In the genomic region with DNA sequence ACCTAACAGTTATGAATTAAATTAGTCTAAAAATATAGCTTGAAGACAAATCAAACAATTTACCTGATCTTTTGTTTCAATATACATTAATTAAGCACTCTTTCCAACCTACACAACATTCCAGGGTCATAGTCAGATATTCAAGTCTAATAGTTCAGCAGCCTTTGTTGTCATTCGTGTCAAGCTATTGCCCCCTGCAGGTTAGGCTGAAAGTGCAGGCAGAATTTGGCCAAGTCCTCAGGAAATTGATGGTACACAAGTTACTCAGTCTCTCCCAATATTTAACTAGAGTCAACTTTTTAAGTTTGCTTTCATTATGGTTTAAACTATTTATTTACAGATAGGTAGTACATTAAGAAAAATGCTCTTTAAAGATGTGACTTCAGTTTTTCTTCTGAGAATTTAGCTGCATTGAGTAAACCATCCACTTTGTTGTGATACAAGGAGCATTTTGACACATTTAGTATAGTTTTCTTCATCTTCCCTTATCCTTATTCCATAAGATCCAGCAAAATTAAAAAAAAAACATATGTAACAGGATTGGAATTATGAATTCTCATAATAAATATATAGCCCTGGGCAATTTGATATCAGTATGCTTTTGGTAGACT, we compare ENCODE assay signal across 8 cellular contexts.
DNase-seq lines count a peak whose midpoint lies in the region; ATAC-seq and TF ChIP-seq lines count a peak whose summit lies in the region.

No MANE protein-coding gene starts in this region.

- no peaks in the 10 kb centered on the region for H3K9me3 ChIP-seq in A673 (ENCODE audit: low read depth, low read length, poor library complexity, severe bottlenecking)

- no peaks in the 10 kb centered on the region for H3K36me3 ChIP-seq in A673 (ENCODE audit: insufficient read depth, low read length, poor library complexity, severe bottlenecking)

- intact Hi-C loops in A673 (cut with micrococcal nuclease; ENCODE audit: unreplicated experiment): loop anchor here (2.0 to 10.0 kb wide), 7 partner anchors 229 to 1814 kb away; no protein-coding TSS in a partner anchor

- H3K4me3 Mint-ChIP-seq in activated CD4-positive, alpha-beta T cell treated with anti-CD3 and anti-CD28 coated beads, Interleukin-2, amount 10 ng/mL, durations not matched to agents 7 days and 5 days: no peak overlapping the region
- H3K4me3 Mint-ChIP-seq in memory B cell: no peak overlapping the region
- H3K4me3 Mint-ChIP-seq in stimulated activated effector memory CD8-positive, alpha-beta T cell treated with anti-CD3 and anti-CD28 coated beads, Interleukin-12 subunit alpha, Interleukin-12 subunit beta, amount 100 ng/mL, for 72 hours: no peak overlapping the region

- H3K27me3 ChIP-seq in A673 (replicated peaks; ENCODE audit: insufficient read depth, low read depth, low read length, poor library complexity): peaks cover 26% of the 10 kb centered on the region

- peaks cover 47% of the 10 kb centered on the region for H3K4me1 ChIP-seq in A673 (ENCODE audit: insufficient read depth, low read length, poor library complexity, severe bottlenecking)

- H3K4me1 Mint-ChIP-seq in activated CD4-positive, alpha-beta T cell treated with anti-CD3 and anti-CD28 coated beads, Interleukin-2, amount 10 ng/mL, durations not matched to agents 7 days and 5 days: peaks cover 32% of the 10 kb centered on the region
- H3K4me1 Mint-ChIP-seq in memory B cell: peaks cover 9% of the 10 kb centered on the region
- peaks cover 39% of the 10 kb centered on the region for H3K4me1 Mint-ChIP-seq in stimulated activated effector memory CD8-positive, alpha-beta T cell treated with anti-CD3 and anti-CD28 coated beads, Interleukin-12 subunit alpha, Interleukin-12 subunit beta, amount 100 ng/mL, for 72 hours

- ATAC-seq in HG03159 (IDR thresholded peaks at IDR 0.05; ENCODE audit: unreplicated experiment) (peak; percentile 43), memory B cell (ENCODE audit: low read depth) (no peak)
- ATAC-seq in stimulated activated effector memory CD8-positive, alpha-beta T cell treated with anti-CD3 and anti-CD28 coated beads, Interleukin-12 subunit alpha, Interleukin-12 subunit beta, amount 100 ng/mL, for 72 hours: no peak

- TF ChIP-seq CTCF in A673 (conservative IDR thresholded peaks at IDR 0.05; ENCODE audit: low read depth, low read length): peak; percentile 99
- peak; percentile 91 for TF ChIP-seq CTCF in GM13977 (IDR thresholded peaks at IDR 0.05; ENCODE audit: extremely low read depth, insufficient read depth, missing control alignments)

- H3K27me3 Mint-ChIP-seq in activated CD4-positive, alpha-beta T cell treated with anti-CD3 and anti-CD28 coated beads, Interleukin-2, amount 10 ng/mL, durations not matched to agents 7 days and 5 days: peaks cover 87% of the 10 kb centered on the region
- peaks cover 33% of the 10 kb centered on the region for H3K27me3 Mint-ChIP-seq in memory B cell

- DNase-seq in A673 (ENCODE audit: low spot score) (peak; percentile 89), GM13977 (ENCODE audit: low spot score) (peak; percentile 69), NCI-H510A treated with DMSO at 0.1 percent for 48 hours (lab: John Stamatoyannopoulos, UW) (peak; percentile 90), ecto neural progenitor cell (ENCODE audit: low spot score) (peak; percentile 73), memory B cell (ENCODE audit: low spot score in 2 of 2) (peak; percentile 46 to 51)
- DNase-seq in activated CD4-positive, alpha-beta T cell treated with anti-CD3 and anti-CD28 coated beads, Interleukin-2, amount 10 ng/mL, durations not matched to agents 7 days and 5 days: peak; percentile 77
- peak; percentile 49 to 81 for DNase-seq in stimulated activated effector memory CD8-positive, alpha-beta T cell treated with anti-CD3 and anti-CD28 coated beads, Interleukin-12 subunit alpha, Interleukin-12 subunit beta, amount 100 ng/mL, for 72 hours (ENCODE audit: low spot score in 2 of 2)

- peaks cover under 1% of the 10 kb centered on the region for H3K36me3 Mint-ChIP-seq in activated CD4-positive, alpha-beta T cell treated with anti-CD3 and anti-CD28 coated beads, Interleukin-2, amount 10 ng/mL, durations not matched to agents 7 days and 5 days (ENCODE audit: low read depth)
- H3K36me3 Mint-ChIP-seq in memory B cell: no peaks in the 10 kb centered on the region
- H3K36me3 Mint-ChIP-seq in stimulated activated effector memory CD8-positive, alpha-beta T cell treated with anti-CD3 and anti-CD28 coated beads, Interleukin-12 subunit alpha, Interleukin-12 subunit beta, amount 100 ng/mL, for 72 hours: peaks cover 7% of the 10 kb centered on the region

- POLR2A ChIA-PET in A673 (lab: Charles Lee; ENCODE audit: low non-redundant PET): no interaction called here
- POLR2A ChIA-PET in activated CD4-positive, alpha-beta T cell treated with anti-CD3 and anti-CD28 coated beads, Interleukin-2, amount 10 ng/mL, durations not matched to agents 7 days and 5 days (lab: Charles Lee): no interaction called here

- no peak overlapping the region for H3K27ac ChIP-seq in A673 (ENCODE audit: low read depth, low read length, poor library complexity, severe bottlenecking)

- no peak overlapping the region for H3K4me3 ChIP-seq in A673 (ENCODE audit: low read depth, low read length, poor library complexity, severe bottlenecking)

- H3K27ac Mint-ChIP-seq in activated CD4-positive, alpha-beta T cell treated with anti-CD3 and anti-CD28 coated beads, Interleukin-2, amount 10 ng/mL, durations not matched to agents 7 days and 5 days: no peak overlapping the region
- H3K27ac Mint-ChIP-seq in memory B cell: no peak overlapping the region
- no peak overlapping the region for H3K27ac Mint-ChIP-seq in stimulated activated effector memory CD8-positive, alpha-beta T cell treated with anti-CD3 and anti-CD28 coated beads, Interleukin-12 subunit alpha, Interleukin-12 subunit beta, amount 100 ng/mL, for 72 hours

- no TSS peak for BruUV-seq in A673 (replicated peaks; lab: Mats Ljungman, UMichigan)

- CTCF ChIA-PET in A673 (lab: Charles Lee): no interaction called here
- CTCF ChIA-PET in activated CD4-positive, alpha-beta T cell treated with anti-CD3 and anti-CD28 coated beads, Interleukin-2, amount 10 ng/mL, durations not matched to agents 7 days and 5 days (lab: Charles Lee): interaction anchor here (0.9 kb wide), 2 partner anchors 8 to 293 kb away, joined by 3 to 5 read pairs; no protein-coding TSS in a partner anchor

- no peaks in the 10 kb centered on the region for H3K9me3 Mint-ChIP-seq in activated CD4-positive, alpha-beta T cell treated with anti-CD3 and anti-CD28 coated beads, Interleukin-2, amount 10 ng/mL, durations not matched to agents 7 days and 5 days
- no peaks in the 10 kb centered on the region for H3K9me3 Mint-ChIP-seq in memory B cell
- no peaks in the 10 kb centered on the region for H3K9me3 Mint-ChIP-seq in stimulated activated effector memory CD8-positive, alpha-beta T cell treated with anti-CD3 and anti-CD28 coated beads, Interleukin-12 subunit alpha, Interleukin-12 subunit beta, amount 100 ng/mL, for 72 hours

- in situ Hi-C loops in GM13977 (cut with MboI; ENCODE audit: low pct_unique_long_range_greater_than_20kb, low sequenced_read_pairs, unreplicated experiment): loop anchor here (25.0 kb wide), 1 partner anchor 1089 kb away; no protein-coding TSS in a partner anchor
